Comparison of ENCODE assay signal across 1 cellular context in genomic region chr19:5908773-5909442, GRCh38.
TF ChIP-seq lines count a peak whose summit lies in the region.

No MANE protein-coding gene starts in this region.

TF ChIP-seq in HepG2, 621 proteins besides CTCF, POLR2A, EP300 and RAD21 (continued from another document and continues in another):
- no peak for TF ChIP-seq E2F1 (CRISPR knock-in tag; IDR thresholded peaks at IDR 0.05)
- TF ChIP-seq TEAD3 (CRISPR knock-in tag; optimal IDR thresholded peaks at IDR 0.05; ENCODE audit: borderline replicate concordance), result peak; percentile 95
- TF ChIP-seq ZNF619 (CRISPR knock-in tag; IDR thresholded peaks at IDR 0.05), result no peak
- TF ChIP-seq ZKSCAN8 (CRISPR knock-in tag; IDR thresholded peaks at IDR 0.05; ENCODE audit: borderline replicate concordance), result peak; percentile 13; the same call in 1 of the 2 replicates
- peak; percentile 86 for TF ChIP-seq ZNF772 (CRISPR knock-in tag; IDR thresholded peaks at IDR 0.05)
- TF ChIP-seq HOXA3 (CRISPR knock-in tag; IDR thresholded peaks at IDR 0.05), result peak; percentile 62; the same call in 1 of the 2 replicates
- no peak for TF ChIP-seq NFE2L1 (CRISPR knock-in tag; IDR thresholded peaks at IDR 0.05; ENCODE audit: borderline replicate concordance)
- TF ChIP-seq KLF12 (CRISPR knock-in tag; IDR thresholded peaks at IDR 0.05; ENCODE audit: borderline replicate concordance), result 0 out of 2 replicates have a peak, but pooled peaks have one; percentile 3
- no peak for TF ChIP-seq HOMEZ (CRISPR knock-in tag; IDR thresholded peaks at IDR 0.05; ENCODE audit: low read depth)
- no peak for TF ChIP-seq DNMT3B (CRISPR knock-in tag; conservative IDR thresholded peaks at IDR 0.05)
- TF ChIP-seq MAZ (IDR thresholded peaks at IDR 0.05; ENCODE audit: borderline replicate concordance, low read depth, low read length), result no peak
- TF ChIP-seq MAZ (CRISPR knock-in tag; IDR thresholded peaks at IDR 0.05; ENCODE audit: low read depth), result no peak
- TF ChIP-seq TARDBP (CRISPR knock-in tag; IDR thresholded peaks at IDR 0.05), result peak; percentile 75
- no peak for TF ChIP-seq ZFAT (CRISPR knock-in tag; conservative IDR thresholded peaks at IDR 0.05)
- TF ChIP-seq ZNF136 (CRISPR knock-in tag; IDR thresholded peaks at IDR 0.05; ENCODE audit: low read depth), result no peak
- TF ChIP-seq PAF1 (CRISPR knock-in tag; IDR thresholded peaks at IDR 0.05), result no peak
- TF ChIP-seq FOSL1 (CRISPR knock-in tag; IDR thresholded peaks at IDR 0.05; ENCODE audit: borderline replicate concordance), result no peak
- no peak for TF ChIP-seq NFIC (IDR thresholded peaks at IDR 0.05; ENCODE audit: low read length)
- TF ChIP-seq ZNF160 (CRISPR knock-in tag; IDR thresholded peaks at IDR 0.05), result no peak
- peak; percentile 92 for TF ChIP-seq TFAP4 (IDR thresholded peaks at IDR 0.05; ENCODE audit: borderline replicate concordance, low read depth)
- no peak for TF ChIP-seq ZNF34 (CRISPR knock-in tag; IDR thresholded peaks at IDR 0.05; ENCODE audit: borderline replicate concordance)
- TF ChIP-seq ZFP82 (CRISPR knock-in tag; IDR thresholded peaks at IDR 0.05; ENCODE audit: borderline replicate concordance), result no peak
- TF ChIP-seq REPIN1 (CRISPR knock-in tag; IDR thresholded peaks at IDR 0.05; ENCODE audit: borderline replicate concordance, low read depth), result peak; percentile 70; the same call in 1 of the 2 replicates
- TF ChIP-seq JUN (CRISPR knock-in tag; IDR thresholded peaks at IDR 0.05), result no peak
- TF ChIP-seq HNRNPK (IDR thresholded peaks at IDR 0.05; ENCODE audit: low read depth, low read length, poor library complexity, severe bottlenecking), result no peak
- no peak for TF ChIP-seq ZNF576 (CRISPR knock-in tag; IDR thresholded peaks at IDR 0.05)
- no peak for TF ChIP-seq ZNF484 (CRISPR knock-in tag; IDR thresholded peaks at IDR 0.05; ENCODE audit: borderline replicate concordance, low read depth)
- TF ChIP-seq KAT2B (IDR thresholded peaks at IDR 0.05; ENCODE audit: borderline replicate concordance, low read depth, low read length), result no peak
- no peak for TF ChIP-seq ZHX1 (CRISPR knock-in tag; IDR thresholded peaks at IDR 0.05; ENCODE audit: low read depth)
- TF ChIP-seq REST (IDR thresholded peaks at IDR 0.05; ENCODE audit: borderline replicate concordance in 1 of 2, low read depth in 1 of 2, low read length in 2 of 2), result no peak
- TF ChIP-seq SRY (CRISPR knock-in tag; IDR thresholded peaks at IDR 0.05), result no peak
- no peak for TF ChIP-seq PCBP1 (IDR thresholded peaks at IDR 0.05; ENCODE audit: borderline replicate concordance, low read depth, low read length)
- peak; percentile 81; the same call in 1 of the 2 replicates for TF ChIP-seq ZBTB34 (CRISPR knock-in tag; IDR thresholded peaks at IDR 0.05)
- TF ChIP-seq HBP1 (CRISPR knock-in tag; IDR thresholded peaks at IDR 0.05; ENCODE audit: low read depth), result no peak
- TF ChIP-seq POLR2G (IDR thresholded peaks at IDR 0.05; ENCODE audit: low read depth, low read length), result peak; percentile 59
- TF ChIP-seq KAT8 (CRISPR knock-in tag; IDR thresholded peaks at IDR 0.05), result peak; percentile 71; the same call in 1 of the 2 replicates
- TF ChIP-seq HIC2 (CRISPR knock-in tag; IDR thresholded peaks at IDR 0.05; ENCODE audit: low read depth), result no peak
- TF ChIP-seq SP140L (CRISPR knock-in tag; IDR thresholded peaks at IDR 0.05; ENCODE audit: borderline replicate concordance), result no peak
- peak; percentile 74 for TF ChIP-seq ZNF350 (CRISPR knock-in tag; IDR thresholded peaks at IDR 0.05; ENCODE audit: borderline replicate concordance, low read depth)
- TF ChIP-seq GRHL1 (CRISPR knock-in tag; conservative IDR thresholded peaks at IDR 0.05), result no peak
- no peak for TF ChIP-seq ZNF83 (CRISPR knock-in tag; IDR thresholded peaks at IDR 0.05; ENCODE audit: borderline replicate concordance)
- no peak for TF ChIP-seq GABPA (IDR thresholded peaks at IDR 0.05; ENCODE audit: low read depth, low read length)
- no peak for TF ChIP-seq GABPA (CRISPR knock-in tag; IDR thresholded peaks at IDR 0.05; ENCODE audit: low read depth)
- no peak; the same call in 1 of the 2 replicates for TF ChIP-seq HDAC1 (CRISPR knock-in tag; IDR thresholded peaks at IDR 0.05)
